In genomic region chr19:7636317-7636690, GRCh38 we compare ENCODE assay signal across 9 cellular contexts. TPM values are rescaled to one million over a fixed set of nuclear protein-coding genes. Genes with fewer than 3 reads are reported as not detected.
DNase-seq lines count a peak whose midpoint lies in the region; ATAC-seq, FAIRE-seq and TF ChIP-seq lines count a peak whose summit lies in the region.
"Had no signal": no experiment of that assay in that cellular context is flagged by ENCODE, and none has a peak within 500 bp of the region (broad histone marks: within the 10 kb centered on the region; RNA-seq: fewer than 3 reads in every experiment).

No MANE protein-coding gene starts in this region.

- in situ Hi-C loops in astrocyte of the spinal cord (cut with HindIII; ENCODE audit: low sequenced_read_pairs), result no loop called here

- WGBS in A549 (ENCODE audit: missing lambda C conversion rate), result 81% methylated on average over 10 of the region's 16 CpGs
- WGBS in mesenchymal stem cell, result 92% methylated on average over 16 of the region's 16 CpGs

- TF ChIP-seq RAD21 in A549 (conservative IDR thresholded peaks at IDR 0.05 in 1 of 2, IDR thresholded peaks at IDR 0.05 in 1 of 2), result no peak

- H3K4me1 ChIP-seq in A549, result no peaks in the 10 kb centered on the region; the same call in 2 of the 3 replicates
- peaks cover 24% of the 10 kb centered on the region for H3K4me1 ChIP-seq in mesenchymal stem cell (ENCODE audit: control insufficient read depth, insufficient read depth, low read depth, low read length)
- H3K4me1 ChIP-seq: SJCRH30 had no signal

- H2BK5ac ChIP-seq in mesenchymal stem cell (ENCODE audit: low read depth, low read length, poor library complexity, severe bottlenecking), result no peak overlapping the region

- TF ChIP-seq CTCF in A549 (IDR thresholded peaks at IDR 0.05) (no peak), HFF-Myc (IDR thresholded peaks at IDR 0.05; ENCODE audit: low read depth, low read length, missing control alignments) (no peak), astrocyte of the spinal cord (IDR thresholded peaks at IDR 0.05; ENCODE audit: low read depth, low read length) (no peak)

- no peak overlapping the region for H2AK5ac ChIP-seq in mesenchymal stem cell (ENCODE audit: low read length, severe bottlenecking)

- no peak for TF ChIP-seq POLR2A in A549 (IDR thresholded peaks at IDR 0.05; ENCODE audit: low read length)

- peak overlapping the region; percentile 75 for H3K4me2 ChIP-seq in A549
- H3K4me2 ChIP-seq in mesenchymal stem cell (ENCODE audit: low read length, poor library complexity, severe bottlenecking), result peak overlapping the region; percentile 32

- H2BK120ac ChIP-seq in mesenchymal stem cell (ENCODE audit: low read depth, low read length), result no peak overlapping the region

- TF ChIP-seq EP300 in A549 (IDR thresholded peaks at IDR 0.05), result no peak

- no peak overlapping the region for H2BK15ac ChIP-seq in mesenchymal stem cell (ENCODE audit: low read depth, poor library complexity, severe bottlenecking)

- no peak overlapping the region for H3K14ac ChIP-seq in mesenchymal stem cell (ENCODE audit: low read length in 2 of 2)

- no peak overlapping the region for H2AFZ ChIP-seq in mesenchymal stem cell (ENCODE audit: low read depth, low read length)

- no peak overlapping the region for H4K91ac ChIP-seq in mesenchymal stem cell (ENCODE audit: low read length)

- no peak for FAIRE-seq in A549 (lab: Jason Lieb, UNC)

- no peak overlapping the region for H3K23ac ChIP-seq in mesenchymal stem cell (ENCODE audit: low read length in 2 of 2)

- H3K18ac ChIP-seq in mesenchymal stem cell (ENCODE audit: low read depth in 1 of 2, low read length in 2 of 2), result no peak overlapping the region

- peak overlapping the region; percentile 81 for H4K8ac ChIP-seq in mesenchymal stem cell (ENCODE audit: low read length)

- H3K79me1 ChIP-seq in mesenchymal stem cell (replicated peaks; ENCODE audit: low read length, poor library complexity, severe bottlenecking), result peaks cover 34% of the 10 kb centered on the region

- H2BK12ac ChIP-seq in mesenchymal stem cell (ENCODE audit: low read length in 2 of 2), result no peak overlapping the region

- DNase-seq in A549 (ENCODE audit: low read depth in 1 of 2, low spot score in 1 of 2), result no peak
- DNase-seq in HFF-Myc (ENCODE audit: extremely low read depth, low read depth), result no peak
- no peak for DNase-seq in astrocyte of the spinal cord (ENCODE audit: low read depth, low spot score)
- no peak for DNase-seq in mesenchymal stem cell
- no peak for DNase-seq in AG20443 (ENCODE audit: low spot score)
- no peak for DNase-seq in DMS79 (lab: John Stamatoyannopoulos, UW)
- no peak for DNase-seq in SW480 (ENCODE audit: low spot score)
- DNase-seq in NCI-H2107 treated with DMSO at 0.1 percent for 48 hours (lab: John Stamatoyannopoulos, UW; ENCODE audit: unreplicated experiment), result no peak
- DNase-seq: SJCRH30 had no signal

- peaks cover 0 to 42% of the 10 kb centered on the region in 2 experiments for H3K27me3 ChIP-seq in mesenchymal stem cell (ENCODE audit: control insufficient read depth in 1 of 2, insufficient read depth in 1 of 2, low read length in 2 of 2)
- H3K27me3 ChIP-seq: SJCRH30 had no signal

- H3K4ac ChIP-seq in mesenchymal stem cell (ENCODE audit: low read depth in 1 of 2, low read length in 2 of 2), result peak overlapping the region in 1 of 2 experiments; percentile 18

- peak overlapping the region; percentile 64 for H3K4me3 ChIP-seq in A549
- H3K4me3 ChIP-seq in HFF-Myc (replicated peaks; ENCODE audit: low read depth, low read length), result peak overlapping the region; percentile 36; the same call in 1 of the 2 replicates
- peak overlapping the region; percentile 18 for H3K4me3 ChIP-seq in astrocyte of the spinal cord (ENCODE audit: low read depth, low read length)
- no peak overlapping the region for H3K4me3 ChIP-seq in mesenchymal stem cell (ENCODE audit: insufficient read depth in 1 of 2, low read depth in 1 of 2, low read length in 2 of 2)
- H3K4me3 ChIP-seq: SJCRH30 had no signal

- POLR2A ChIA-PET in A549 (lab: Yijun Ruan, JAX), result no interaction called here

- H3K9me3 ChIP-seq in A549 (no peaks in the 10 kb centered on the region), mesenchymal stem cell (ENCODE audit: control insufficient read depth, low read length) (no peaks in the 10 kb centered on the region)
- H3K9me3 ChIP-seq: SJCRH30 had no signal

- CTCF ChIA-PET in A549 (lab: Yijun Ruan, JAX), result no interaction called here

- H3K27ac ChIP-seq in A549, result peak overlapping the region; percentile 44 to 98; a peak in 5 of 6 replicates
- H3K27ac ChIP-seq in mesenchymal stem cell (ENCODE audit: low read length, poor library complexity, severe bottlenecking), result no peak overlapping the region
- H3K27ac ChIP-seq: SJCRH30 had no signal

- no peak overlapping the region for H3K9ac ChIP-seq in mesenchymal stem cell (ENCODE audit: low read length)

- ATAC-seq in A549, result no peak

- peaks cover 3 to 45% of the 10 kb centered on the region in 2 experiments for H3K36me3 ChIP-seq in mesenchymal stem cell (ENCODE audit: control insufficient read depth in 1 of 2, insufficient read depth in 2 of 2, low read depth in 1 of 2, low read length in 2 of 2)
- H3K36me3 ChIP-seq: SJCRH30 had no signal

TF ChIP-seq in A549, 52 proteins besides CTCF, POLR2A, EP300 and RAD21:
- TF ChIP-seq RNF2 (IDR thresholded peaks at IDR 0.05; ENCODE audit: borderline replicate concordance, low read depth) (no peak), HEYL (CRISPR knock-in tag; IDR thresholded peaks at IDR 0.05) (no peak), FOXS1 (CRISPR knock-in tag; IDR thresholded peaks at IDR 0.05) (no peak), KDM5A (IDR thresholded peaks at IDR 0.05) (no peak), PHF8 (IDR thresholded peaks at IDR 0.05; ENCODE audit: borderline replicate concordance, low read depth) (no peak), POLR2AphosphoS2 (conservative IDR thresholded peaks at IDR 0.05; ENCODE audit: low read length) (no peak), RARB (CRISPR knock-in tag; IDR thresholded peaks at IDR 0.05) (no peak), HOXA7 (CRISPR knock-in tag; IDR thresholded peaks at IDR 0.05) (no peak), GATA3 (IDR thresholded peaks at IDR 0.05; ENCODE audit: borderline replicate concordance) (no peak), TP53 (CRISPR knock-in tag; IDR thresholded peaks at IDR 0.05) (no peak), CEBPB (IDR thresholded peaks at IDR 0.05) (no peak), KDM1A (IDR thresholded peaks at IDR 0.05; ENCODE audit: low read depth) (no peak)
- TF ChIP-seq, protein P1, sequence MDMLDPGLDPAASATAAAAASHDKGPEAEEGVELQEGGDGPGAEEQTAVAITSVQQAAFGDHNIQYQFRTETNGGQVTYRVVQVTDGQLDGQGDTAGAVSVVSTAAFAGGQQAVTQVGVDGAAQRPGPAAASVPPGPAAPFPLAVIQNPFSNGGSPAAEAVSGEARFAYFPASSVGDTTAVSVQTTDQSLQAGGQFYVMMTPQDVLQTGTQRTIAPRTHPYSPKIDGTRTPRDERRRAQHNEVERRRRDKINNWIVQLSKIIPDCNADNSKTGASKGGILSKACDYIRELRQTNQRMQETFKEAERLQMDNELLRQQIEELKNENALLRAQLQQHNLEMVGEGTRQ (IDR thresholded peaks at IDR 0.05), result no peak
TF ChIP-seq in A549: peak in this region for 0.

RNA-seq across cellular contexts. Expression of gene STXBP2, which starts 0.6 kb away (rescaled TPM):
- polyA plus RNA-seq in A549 (2011; rRNA removed), result 44.4 and 47.2 TPM in 2 replicates
- polyA plus RNA-seq in A549 (2012; cell fraction: cytosol; rRNA removed), result 57.5 and 63.0 TPM in 2 replicates
- 163 and 178 TPM in 2 replicates for polyA plus RNA-seq in A549 (2012; cell fraction: nucleus; rRNA removed)
- polyA plus RNA-seq in A549 (2017; fragmentation: RNase III; extraction: RNeasy Plus Mini Kit Qiagen cat#74134 plus additional on column Dnase treatment), result 39.4 to 47.6 TPM (median 41.4 TPM) in 3 replicates
- 129 and 144 TPM in 2 replicates for polyA minus RNA-seq in A549 (2011; rRNA and poly(A)+ RNA removed)
- 21.9 TPM for polyA plus RNA-seq in mesenchymal stem cell (2013, experiment 1 of 2)
- 19.8 TPM for polyA plus RNA-seq in mesenchymal stem cell (2013, experiment 2 of 2)

RNA-seq across cellular contexts. Expression of gene PCP2, which starts 2.8 kb away (rescaled TPM):
- polyA plus RNA-seq in A549 (2011; rRNA removed), result not detected in 2 replicates
- 0.05 and 0.08 TPM in 2 replicates for polyA plus RNA-seq in A549 (2012; cell fraction: cytosol; rRNA removed)
- polyA plus RNA-seq in A549 (2012; cell fraction: nucleus; rRNA removed), result 0.32 and 0.39 TPM in 2 replicates
- 0.19 to 0.41 TPM (median 0.26 TPM) in 3 replicates for polyA plus RNA-seq in A549 (2017; fragmentation: RNase III; extraction: RNeasy Plus Mini Kit Qiagen cat#74134 plus additional on column Dnase treatment)
- polyA minus RNA-seq in A549 (2011; rRNA and poly(A)+ RNA removed), result not detected in 2 replicates
- polyA plus RNA-seq in mesenchymal stem cell (2013, experiment 1 of 2), result 0.36 TPM
- polyA plus RNA-seq in mesenchymal stem cell (2013, experiment 2 of 2), result not detected

RNA-seq across cellular contexts. Expression of gene PET100, which starts 6.7 kb away (rescaled TPM):
- polyA plus RNA-seq in A549 (2011; rRNA removed) (28.5 and 48.6 TPM in 2 replicates), A549 (2017; fragmentation: RNase III; extraction: RNeasy Plus Mini Kit Qiagen cat#74134 plus additional on column Dnase treatment) (85.0 to 109 TPM (median 99.3 TPM) in 3 replicates)
- 27.2 and 39.2 TPM in 2 replicates for polyA plus RNA-seq in A549 (2012; cell fraction: cytosol; rRNA removed)
- 8.5 and 33.8 TPM in 2 replicates for polyA plus RNA-seq in A549 (2012; cell fraction: nucleus; rRNA removed)
- 4.1 and 4.2 TPM in 2 replicates for polyA minus RNA-seq in A549 (2011; rRNA and poly(A)+ RNA removed)
- polyA plus RNA-seq in mesenchymal stem cell (2013, experiment 1 of 2), result 332 TPM
- polyA plus RNA-seq in mesenchymal stem cell (2013, experiment 2 of 2), result 334 TPM

RNA-seq across cellular contexts. Expression of gene XAB2, which starts 7.0 kb away (rescaled TPM):
- polyA plus RNA-seq in A549 (2011; rRNA removed) (13.9 and 15.0 TPM in 2 replicates), A549 (2017; fragmentation: RNase III; extraction: RNeasy Plus Mini Kit Qiagen cat#74134 plus additional on column Dnase treatment) (21.2 to 22.2 TPM (median 21.6 TPM) in 3 replicates)
- polyA plus RNA-seq in A549 (2012; cell fraction: cytosol; rRNA removed), result 34.6 and 39.0 TPM in 2 replicates
- polyA plus RNA-seq in A549 (2012; cell fraction: nucleus; rRNA removed), result 124 and 162 TPM in 2 replicates
- polyA minus RNA-seq in A549 (2011; rRNA and poly(A)+ RNA removed), result 32.8 and 40.7 TPM in 2 replicates
- 12.8 TPM for polyA plus RNA-seq in mesenchymal stem cell (2013, experiment 1 of 2)
- polyA plus RNA-seq in mesenchymal stem cell (2013, experiment 2 of 2), result 12.9 TPM

RNA-seq across cellular contexts. Expression of gene RETN, which starts 32.5 kb away (rescaled TPM):
- polyA plus RNA-seq in A549 (2011; rRNA removed) (not detected in 2 replicates), A549 (2017; fragmentation: RNase III; extraction: RNeasy Plus Mini Kit Qiagen cat#74134 plus additional on column Dnase treatment) (not detected in 3 replicates)
- polyA plus RNA-seq in A549 (2012; cell fraction: cytosol; rRNA removed), result not detected in 2 replicates
- polyA plus RNA-seq in A549 (2012; cell fraction: nucleus; rRNA removed), result not detected in 2 replicates
- polyA minus RNA-seq in A549 (2011; rRNA and poly(A)+ RNA removed), result not detected in 2 replicates
- not detected for polyA plus RNA-seq in mesenchymal stem cell (2013, experiment 1 of 2)
- polyA plus RNA-seq in mesenchymal stem cell (2013, experiment 2 of 2), result not detected

Comparison
In these comparisons a context has a peak if more than half of its experiments do, and no peak if none do; other contexts are left out.
1. H3K4me3 ChIP-seq: peak in A549 (single experiment), HFF-Myc (single experiment) and astrocyte of the spinal cord (single experiment); none in mesenchymal stem cell (0 of 2).